11 cellular contexts compared by ENCODE assay signal in genomic region chr3:105865016-105865623, GRCh38. TPM values are rescaled to one million over a fixed set of nuclear protein-coding genes. Genes with fewer than 3 reads are reported as not detected.
DNase-seq lines count a peak whose midpoint lies in the region; ATAC-seq and TF ChIP-seq lines count a peak whose summit lies in the region.
"Had no signal": no experiment of that assay in that cellular context is flagged by ENCODE, and none has a peak within 500 bp of the region (broad histone marks: within the 10 kb centered on the region; RNA-seq: fewer than 3 reads in every experiment).

No MANE protein-coding gene starts in this region.

- H3K9me3 Mint-ChIP-seq in central memory CD8-positive, alpha-beta T cell: no peaks in the 10 kb centered on the region
- no peaks in the 10 kb centered on the region for H3K9me3 Mint-ChIP-seq in natural killer cell
- H3K9me3 Mint-ChIP-seq: memory B cell had no signal

- intact Hi-C loops in natural killer cell (cut with micrococcal nuclease): loop anchor here (5.0 to 10.0 kb wide), 3 partner anchors 167 to 470 kb away; no protein-coding TSS in a partner anchor
- intact Hi-C loops in uterus (cut with DNase I; ENCODE audit: low total_unique reads): no loop called here

- H3K36me3 Mint-ChIP-seq in central memory CD8-positive, alpha-beta T cell (ENCODE audit: insufficient read depth): peaks cover 46% of the 10 kb centered on the region
- peaks cover 8% of the 10 kb centered on the region for H3K36me3 Mint-ChIP-seq in natural killer cell

- H3K36me3 ChIP-seq in uterus: no peaks in the 10 kb centered on the region

- H3K4me3 ChIP-seq in AG10803 (ENCODE audit: low read length) (peak overlapping the region; percentile 89), uterus (no peak overlapping the region)

- no peak overlapping the region for H3K27ac ChIP-seq in uterus

- H3K27me3 ChIP-seq in uterus: no peaks in the 10 kb centered on the region

- H3K4me1 Mint-ChIP-seq in central memory CD8-positive, alpha-beta T cell: peaks cover 45% of the 10 kb centered on the region
- H3K4me1 Mint-ChIP-seq in natural killer cell: peaks cover 52 to 59% of the 10 kb centered on the region in 2 donors

- DNase-seq in AG10803 (ENCODE audit: low read depth) (no peak), H4 (ENCODE audit: low spot score) (peak; percentile 58), natural killer cell (no peak), UCSD-AML1 (lab: John Stamatoyannopoulos, UW; ENCODE audit: unreplicated experiment) (no peak), NCI-H524 (lab: John Stamatoyannopoulos, UW) (no peak), uterus (no peak)
- DNase-seq in central memory CD8-positive, alpha-beta T cell (ENCODE audit: low spot score in 2 of 2): no peak
- DNase-seq: erythroblast; stimulated activated CD4-positive, alpha-beta T cell treated with anti-CD3 and anti-CD28 coated beads, Interleukin-2, amount 100 ng/mL, for 24 hours had no signal

- TF ChIP-seq CTCF in AG10803 (conservative IDR thresholded peaks at IDR 0.05; ENCODE audit: low read length) (no peak), natural killer cell (IDR thresholded peaks at IDR 0.05) (no peak), uterus (IDR thresholded peaks at IDR 0.05) (no peak)

- H3K27me3 Mint-ChIP-seq in central memory CD8-positive, alpha-beta T cell: no peaks in the 10 kb centered on the region
- no peaks in the 10 kb centered on the region for H3K27me3 Mint-ChIP-seq in natural killer cell (ENCODE audit: low read depth in 2 of 2)
- H3K27me3 Mint-ChIP-seq: memory B cell had no signal

- TF ChIP-seq POLR2A in uterus (IDR thresholded peaks at IDR 0.05): no peak

- peaks cover 0 to 23% of the 10 kb centered on the region in 2 donors for H3K4me1 ChIP-seq in uterus

- peak overlapping the region; percentile 96 for H3K4me3 Mint-ChIP-seq in central memory CD8-positive, alpha-beta T cell
- peak overlapping the region; percentile 100 for H3K4me3 Mint-ChIP-seq in natural killer cell
- H3K4me3 Mint-ChIP-seq: memory B cell had no signal

- ATAC-seq in central memory CD8-positive, alpha-beta T cell (replicated peaks; ENCODE audit: extremely low read depth, poor library complexity, severe bottlenecking): no peak
- ATAC-seq in natural killer cell (no peak), GM21717 (IDR thresholded peaks at IDR 0.05; ENCODE audit: unreplicated experiment) (no peak)

- H3K27ac Mint-ChIP-seq in central memory CD8-positive, alpha-beta T cell (ENCODE audit: low read depth): no peak overlapping the region
- H3K27ac Mint-ChIP-seq in natural killer cell: peak overlapping the region; percentile 95 to 97
- H3K27ac Mint-ChIP-seq: memory B cell had no signal

- no peaks in the 10 kb centered on the region for H3K9me3 ChIP-seq in uterus

RNA-seq across cellular contexts. Expression of gene CBLB, which starts 3.7 kb away (rescaled TPM):
- 22.4 and 22.5 TPM in 2 replicates for total RNA-seq in H4 (2014; rRNA removed; shearing (Covaris generic))
- total RNA-seq in natural killer cell (100 to 1,000 TPM; 180 to 287 (median 230) TPM), uterus (10 to 100 TPM; 26.1 to 86.2 (median 44.5) TPM)
